8 cellular contexts compared by ENCODE assay signal in genomic region chr19:917323-918151, GRCh38. TPM values are rescaled to one million over a fixed set of nuclear protein-coding genes. Genes with fewer than 3 reads are reported as not detected.
DNase-seq lines count a peak whose midpoint lies in the region; ATAC-seq, FAIRE-seq and TF ChIP-seq lines count a peak whose summit lies in the region.

Gene KISS1R (plus strand): TSS chr19:917333. CDS start chr19:917503, 170 bp downstream.

- no peaks in the 10 kb centered on the region for H3K9me3 Mint-ChIP-seq in activated naive CD8-positive, alpha-beta T cell treated with anti-CD3 and anti-CD28 coated beads for 36 hours
- no peaks in the 10 kb centered on the region for H3K9me3 Mint-ChIP-seq in stimulated activated naive CD8-positive, alpha-beta T cell treated with anti-CD3 and anti-CD28 coated beads, Interleukin-15, amount 100 ng/mL, for 72 hours

- peak; percentile 37 for DNase-seq in NOMO-1 treated with DMSO at 0.1 percent for 48 hours (lab: John Stamatoyannopoulos, UW; ENCODE audit: unreplicated experiment)
- no peak for DNase-seq in NOMO-1 treated with dmso at 0.1 percent for 144 hours (lab: John Stamatoyannopoulos, UW; ENCODE audit: unreplicated experiment)
- DNase-seq in NCI-H748 treated with DMSO at 0.1 percent for 48 hours (lab: John Stamatoyannopoulos, UW) = peak; percentile 24
- peak; percentile 63 for DNase-seq in activated naive CD8-positive, alpha-beta T cell treated with anti-CD3 and anti-CD28 coated beads for 36 hours
- DNase-seq in kidney = no peak
- DNase-seq in stimulated activated naive CD8-positive, alpha-beta T cell treated with anti-CD3 and anti-CD28 coated beads, Interleukin-15, amount 100 ng/mL, for 72 hours = peak; percentile 56 to 65
- no peak for DNase-seq in NCI-H1436 (lab: John Stamatoyannopoulos, UW)

- H3K4me3 ChIP-seq in kidney (ENCODE audit: low read length in 2 of 2) = no peak within 1 kb of the TSS

- H3K4me1 ChIP-seq in kidney (ENCODE audit: control insufficient read depth in 1 of 2, insufficient read depth in 1 of 2, low read depth in 1 of 2, low read length in 2 of 2) = peaks cover 3 to 11% of the 10 kb centered on the region in 2 donors

- no peaks in the 10 kb centered on the region for H3K27me3 Mint-ChIP-seq in activated naive CD8-positive, alpha-beta T cell treated with anti-CD3 and anti-CD28 coated beads for 36 hours
- peaks cover 26% of the 10 kb centered on the region for H3K27me3 Mint-ChIP-seq in stimulated activated naive CD8-positive, alpha-beta T cell treated with anti-CD3 and anti-CD28 coated beads, Interleukin-15, amount 100 ng/mL, for 72 hours

- no peaks in the 10 kb centered on the region for H3K36me3 ChIP-seq in kidney (ENCODE audit: control insufficient read depth in 1 of 2, insufficient read depth in 2 of 2, low read length in 2 of 2)

- intact Hi-C loops in kidney (cut with DNase I) = no loop called here

- FAIRE-seq in kidney (lab: Jason Lieb, UNC) = no peak

- peaks cover 4% of the 10 kb centered on the region for H3K36me3 Mint-ChIP-seq in activated naive CD8-positive, alpha-beta T cell treated with anti-CD3 and anti-CD28 coated beads for 36 hours

- H3K27ac ChIP-seq in kidney (ENCODE audit: low read depth in 2 of 2, low read length in 2 of 2) = no peak within 1 kb of the TSS

- no peak within 1 kb of the TSS for H3K27ac Mint-ChIP-seq in activated naive CD8-positive, alpha-beta T cell treated with anti-CD3 and anti-CD28 coated beads for 36 hours
- H3K27ac Mint-ChIP-seq in stimulated activated naive CD8-positive, alpha-beta T cell treated with anti-CD3 and anti-CD28 coated beads, Interleukin-15, amount 100 ng/mL, for 72 hours = peak within 1 kb of the TSS; percentile 61 to 85

- H3K9ac ChIP-seq in kidney (ENCODE audit: low read length in 2 of 2) = no peak within 1 kb of the TSS

- ATAC-seq in stimulated activated naive CD8-positive, alpha-beta T cell treated with anti-CD3 and anti-CD28 coated beads, Interleukin-15, amount 100 ng/mL, for 72 hours = peak; percentile 39
- ATAC-seq in HG03196 (IDR thresholded peaks at IDR 0.05; ENCODE audit: unreplicated experiment) = no peak

- no peaks in the 10 kb centered on the region for H3K9me3 ChIP-seq in kidney (ENCODE audit: control insufficient read depth in 1 of 2, low read length in 2 of 2)

- peak within 1 kb of the TSS; percentile 80 for H3K4me3 Mint-ChIP-seq in activated naive CD8-positive, alpha-beta T cell treated with anti-CD3 and anti-CD28 coated beads for 36 hours
- H3K4me3 Mint-ChIP-seq in stimulated activated naive CD8-positive, alpha-beta T cell treated with anti-CD3 and anti-CD28 coated beads, Interleukin-15, amount 100 ng/mL, for 72 hours = peak within 1 kb of the TSS; percentile 54 to 88

- H3K4me1 Mint-ChIP-seq in activated naive CD8-positive, alpha-beta T cell treated with anti-CD3 and anti-CD28 coated beads for 36 hours = peaks cover 11% of the 10 kb centered on the region
- H3K4me1 Mint-ChIP-seq in stimulated activated naive CD8-positive, alpha-beta T cell treated with anti-CD3 and anti-CD28 coated beads, Interleukin-15, amount 100 ng/mL, for 72 hours = peaks cover 39% of the 10 kb centered on the region

- peak; percentile 11 for TF ChIP-seq CTCF in kidney (IDR thresholded peaks at IDR 0.05; ENCODE audit: borderline replicate concordance, extremely low read depth, insufficient read depth)

RNA-seq across cellular contexts. Expression of gene KISS1R, which starts in this region (rescaled TPM):
- 10 to 100 TPM; 12.2 to 13.3 TPM for total RNA-seq in activated naive CD8-positive, alpha-beta T cell treated with anti-CD3 and anti-CD28 coated beads for 36 hours
- total RNA-seq in kidney = 0.69 TPM
- polyA plus RNA-seq in kidney (ENCODE audit: insufficient read depth, low read depth, low replicate concordance) = not detected

Comparison
In these comparisons a context has a peak if more than half of its experiments do, and no peak if none do; other contexts are left out.
1. DNase-seq: peak in NOMO-1 treated with DMSO at 0.1 percent for 48 hours (single experiment), NCI-H748 treated with DMSO at 0.1 percent for 48 hours (single experiment), activated naive CD8-positive, alpha-beta T cell treated with anti-CD3 and anti-CD28 coated beads for 36 hours (single experiment) and stimulated activated naive CD8-positive, alpha-beta T cell treated with anti-CD3 and anti-CD28 coated beads, Interleukin-15, amount 100 ng/mL, for 72 hours (2 of 2); none in NOMO-1 treated with dmso at 0.1 percent for 144 hours (single experiment), kidney (single experiment) and NCI-H1436 (single experiment).